In genomic region chr10:79331709-79332108, GRCh38 we compare ENCODE assay signal across 8 cellular contexts. TPM values are rescaled to one million over a fixed set of nuclear protein-coding genes. Genes with fewer than 3 reads are reported as not detected.
DNase-seq lines count a peak whose midpoint lies in the region; TF ChIP-seq lines count a peak whose summit lies in the region.

No MANE protein-coding gene starts in this region.

- H3K9me3 Mint-ChIP-seq in CD14-positive monocyte (peaks cover 0 to 7% (median 0%) of the 10 kb centered on the region in 7 donors), IgD-negative memory B cell (no peaks in the 10 kb centered on the region)

- peak overlapping the region; percentile 94 to 98 (median 98) for H3K27ac Mint-ChIP-seq in CD14-positive monocyte
- H3K27ac Mint-ChIP-seq in IgD-negative memory B cell: peak overlapping the region in 2 of 3 donors; percentile 58 to 86

- H3K4me1 Mint-ChIP-seq in CD14-positive monocyte: peaks cover 27% of the 10 kb centered on the region
- peaks cover 7 to 14% (median 8%) of the 10 kb centered on the region in 3 donors for H3K4me1 Mint-ChIP-seq in IgD-negative memory B cell

- H3K27me3 Mint-ChIP-seq in CD14-positive monocyte (ENCODE audit: low read depth in 3 of 3): peaks cover 5 to 9% (median 6%) of the 10 kb centered on the region in 3 donors
- no peaks in the 10 kb centered on the region for H3K27me3 Mint-ChIP-seq in IgD-negative memory B cell

- intact Hi-C loops in CD14-positive monocyte (cut with micrococcal nuclease) (loop anchor here (2.0 to 5.0 kb wide), 3 partner anchors 15 to 84 kb away; partner anchors contain the start of gene PPIF (in 1 of the 2)), cardiac septum (cut with DNase I) (no loop called here)

- H3K36me3 Mint-ChIP-seq in CD14-positive monocyte (no peaks in the 10 kb centered on the region), IgD-negative memory B cell (peaks cover 2% of the 10 kb centered on the region)

- TF ChIP-seq CTCF in CD14-positive monocyte (IDR thresholded peaks at IDR 0.05) (no peak), GM20000 (IDR thresholded peaks at IDR 0.05; ENCODE audit: extremely low read depth, missing control alignments) (no peak)

- peak; percentile 98 for DNase-seq in CD14-positive monocyte (ENCODE audit: low spot score)
- DNase-seq in GM20000 (ENCODE audit: low spot score): peak; percentile 82
- DNase-seq in activated CD8-positive, alpha-beta memory T cell treated with anti-CD3 and anti-CD28 coated beads for 48 hours (ENCODE audit: low read depth in 2 of 3, low spot score in 2 of 3): peak; percentile 33 to 58 (median 57)
- peak; percentile 85 for DNase-seq in cardiac septum (ENCODE audit: low spot score)
- peak; percentile 40 for DNase-seq in stimulated activated CD8-positive, alpha-beta memory T cell treated with anti-CD3 and anti-CD28 coated beads, Interleukin-15, amount 100 ng/mL, for 24 hours (ENCODE audit: low read depth)
- DNase-seq in NCI-H774 (lab: John Stamatoyannopoulos, UW): no peak
- DNase-seq in SKM-1 (lab: John Stamatoyannopoulos, UW; ENCODE audit: unreplicated experiment): no peak

- peak overlapping the region; percentile 25 to 53 for H3K4me3 Mint-ChIP-seq in CD14-positive monocyte
- peak overlapping the region in 1 of 4 donors; percentile 68 for H3K4me3 Mint-ChIP-seq in IgD-negative memory B cell

RNA-seq across cellular contexts. Expression of gene PPIF, which starts 15.6 kb away (rescaled TPM):
- 10 to 100 TPM; 36.6 to 52.3 TPM for polyA plus RNA-seq in CD14-positive monocyte
- polyA plus RNA-seq in IgD-negative memory B cell: 20.8 TPM
- total RNA-seq in cardiac septum: 115 TPM

Comparison
In these comparisons a context has a peak if more than half of its experiments do, and no peak if none do; other contexts are left out.
1. DNase-seq: peak in CD14-positive monocyte (single experiment), GM20000 (single experiment), activated CD8-positive, alpha-beta memory T cell treated with anti-CD3 and anti-CD28 coated beads for 48 hours (3 of 3), cardiac septum (single experiment) and stimulated activated CD8-positive, alpha-beta memory T cell treated with anti-CD3 and anti-CD28 coated beads, Interleukin-15, amount 100 ng/mL, for 24 hours (single experiment); none in NCI-H774 (single experiment) and SKM-1 (single experiment).